1 cellular context compared by ENCODE assay signal in the genomic region with DNA sequence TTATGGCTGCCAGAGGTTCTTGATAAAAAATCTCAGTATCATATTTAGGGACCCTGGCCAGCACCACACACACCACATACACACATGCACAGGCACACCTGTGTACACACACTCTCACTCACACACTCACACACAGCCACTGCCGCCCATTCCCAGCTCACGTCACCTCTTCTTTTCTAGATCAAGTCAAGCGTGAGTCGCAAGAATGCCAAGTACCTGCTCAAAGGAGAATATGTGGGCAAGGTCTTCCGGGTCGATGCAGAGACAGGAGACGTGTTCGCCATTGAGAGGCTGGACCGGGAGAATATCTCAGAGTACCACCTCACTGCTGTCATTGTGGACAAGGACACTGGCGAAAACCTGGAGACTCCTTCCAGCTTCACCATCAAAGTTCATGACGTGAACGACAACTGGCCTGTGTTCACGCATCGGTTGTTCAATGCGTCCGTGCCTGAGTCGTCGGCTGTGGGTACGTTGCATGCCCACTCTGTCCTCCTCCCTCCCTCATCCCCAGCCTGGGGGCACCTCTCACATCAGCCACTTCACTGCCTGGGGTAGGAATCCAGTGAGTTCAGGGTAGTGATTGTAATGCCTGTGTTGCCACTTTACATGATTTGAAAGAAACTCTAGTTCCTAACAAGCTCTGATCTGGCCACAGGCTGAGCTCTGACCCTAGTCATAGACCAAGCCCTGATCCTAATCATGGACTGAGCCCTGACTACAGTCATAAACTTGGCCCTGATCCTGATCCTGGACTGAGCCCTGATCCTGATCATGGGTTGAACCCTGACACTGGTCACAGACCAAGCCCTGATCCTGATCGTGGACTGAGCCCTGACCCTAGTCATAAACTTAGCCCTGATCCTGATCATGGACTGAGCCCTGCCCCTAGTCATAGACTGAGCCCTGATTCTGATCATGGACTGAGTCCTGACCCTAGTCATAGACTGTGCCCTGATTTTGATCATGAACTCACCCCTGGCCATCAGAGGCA.
A peak's percentile ranks its signal among the peaks of the same experiment; 100 is the strongest.
TF ChIP-seq lines count a peak whose summit lies in the region.

No MANE protein-coding gene starts in this region.

TF ChIP-seq in HepG2, 621 proteins besides CTCF, POLR2A, EP300 and RAD21 (continued from another document and continues in another):
- TF ChIP-seq, protein P1, sequence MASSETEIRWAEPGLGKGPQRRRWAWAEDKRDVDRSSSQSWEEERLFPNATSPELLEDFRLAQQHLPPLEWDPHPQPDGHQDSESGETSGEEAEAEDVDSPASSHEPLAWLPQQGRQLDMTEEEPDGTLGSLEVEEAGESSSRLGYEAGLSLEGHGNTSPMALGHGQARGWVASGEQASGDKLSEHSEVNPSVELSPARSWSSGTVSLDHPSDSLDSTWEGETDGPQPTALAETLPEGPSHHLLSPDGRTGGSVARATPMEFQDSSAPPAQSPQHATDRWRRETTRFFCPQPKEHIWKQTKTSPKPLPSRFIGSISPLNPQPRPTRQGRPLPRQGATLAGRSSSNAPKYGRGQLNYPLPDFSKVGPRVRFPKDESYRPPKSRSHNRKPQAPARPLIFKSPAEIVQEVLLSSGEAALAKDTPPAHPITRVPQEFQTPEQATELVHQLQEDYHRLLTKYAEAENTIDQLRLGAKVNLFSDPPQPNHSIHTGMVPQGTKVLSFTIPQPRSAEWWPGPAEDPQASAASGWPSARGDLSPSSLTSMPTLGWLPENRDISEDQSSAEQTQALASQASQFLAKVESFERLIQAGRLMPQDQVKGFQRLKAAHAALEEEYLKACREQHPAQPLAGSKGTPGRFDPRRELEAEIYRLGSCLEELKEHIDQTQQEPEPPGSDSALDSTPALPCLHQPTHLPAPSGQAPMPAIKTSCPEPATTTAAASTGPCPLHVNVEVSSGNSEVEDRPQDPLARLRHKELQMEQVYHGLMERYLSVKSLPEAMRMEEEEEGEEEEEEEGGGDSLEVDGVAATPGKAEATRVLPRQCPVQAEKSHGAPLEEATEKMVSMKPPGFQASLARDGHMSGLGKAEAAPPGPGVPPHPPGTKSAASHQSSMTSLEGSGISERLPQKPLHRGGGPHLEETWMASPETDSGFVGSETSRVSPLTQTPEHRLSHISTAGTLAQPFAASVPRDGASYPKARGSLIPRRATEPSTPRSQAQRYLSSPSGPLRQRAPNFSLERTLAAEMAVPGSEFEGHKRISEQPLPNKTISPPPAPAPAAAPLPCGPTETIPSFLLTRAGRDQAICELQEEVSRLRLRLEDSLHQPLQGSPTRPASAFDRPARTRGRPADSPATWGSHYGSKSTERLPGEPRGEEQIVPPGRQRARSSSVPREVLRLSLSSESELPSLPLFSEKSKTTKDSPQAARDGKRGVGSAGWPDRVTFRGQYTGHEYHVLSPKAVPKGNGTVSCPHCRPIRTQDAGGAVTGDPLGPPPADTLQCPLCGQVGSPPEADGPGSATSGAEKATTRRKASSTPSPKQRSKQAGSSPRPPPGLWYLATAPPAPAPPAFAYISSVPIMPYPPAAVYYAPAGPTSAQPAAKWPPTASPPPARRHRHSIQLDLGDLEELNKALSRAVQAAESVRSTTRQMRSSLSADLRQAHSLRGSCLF (CRISPR knock-in tag; IDR thresholded peaks at IDR 0.05; ENCODE audit: borderline replicate concordance): no peak
- TF ChIP-seq CENPX (CRISPR knock-in tag; IDR thresholded peaks at IDR 0.05) (no peak), ZMYM3 (CRISPR knock-in tag; IDR thresholded peaks at IDR 0.05) (peak; percentile 80), ZNF430 (CRISPR knock-in tag; IDR thresholded peaks at IDR 0.05) (no peak; the same call in 1 of the 2 replicates), ZFP36 (IDR thresholded peaks at IDR 0.05; ENCODE audit: borderline replicate concordance, low read depth, low read length, partially characterized antibody) (no peak), ZNF605 (CRISPR knock-in tag; IDR thresholded peaks at IDR 0.05) (0 out of 2 replicates have a peak, but pooled peaks have one; percentile 17), ZNF431 (CRISPR knock-in tag; IDR thresholded peaks at IDR 0.05; ENCODE audit: borderline replicate concordance, low read depth) (no peak), KLF13 (CRISPR knock-in tag; IDR thresholded peaks at IDR 0.05) (no peak), TBX2 (CRISPR knock-in tag; IDR thresholded peaks at IDR 0.05; ENCODE audit: borderline replicate concordance) (peak; percentile 46), NPAS2 (CRISPR knock-in tag; IDR thresholded peaks at IDR 0.05; ENCODE audit: borderline replicate concordance) (no peak), HMG20B (CRISPR knock-in tag; conservative IDR thresholded peaks at IDR 0.05) (no peak), ZFX (CRISPR knock-in tag; IDR thresholded peaks at IDR 0.05; ENCODE audit: low read depth) (no peak), ZNF598 (CRISPR knock-in tag; IDR thresholded peaks at IDR 0.05; ENCODE audit: borderline replicate concordance) (no peak), ZBTB38 (CRISPR knock-in tag; IDR thresholded peaks at IDR 0.05) (peak; percentile 42; the same call in 1 of the 2 replicates), NR2F2 (IDR thresholded peaks at IDR 0.05; ENCODE audit: borderline replicate concordance, low read depth) (no peak), ZSCAN9 (CRISPR knock-in tag; IDR thresholded peaks at IDR 0.05; ENCODE audit: borderline replicate concordance) (peak; percentile 82; the same call in 1 of the 2 replicates), TEAD3 (CRISPR knock-in tag; optimal IDR thresholded peaks at IDR 0.05; ENCODE audit: borderline replicate concordance) (peak; percentile 25), MTA1 (CRISPR knock-in tag; IDR thresholded peaks at IDR 0.05; ENCODE audit: borderline replicate concordance) (no peak), ZNF256 (CRISPR knock-in tag; conservative IDR thresholded peaks at IDR 0.05) (no peak), KDM5A (IDR thresholded peaks at IDR 0.05; ENCODE audit: borderline replicate concordance, low read length) (no peak), ZNF296 (CRISPR knock-in tag; conservative IDR thresholded peaks at IDR 0.05) (0 out of 2 replicates have a peak, but pooled peaks have one; percentile 5), ZNF12 (CRISPR knock-in tag; IDR thresholded peaks at IDR 0.05) (no peak), ZNF354B (CRISPR knock-in tag; IDR thresholded peaks at IDR 0.05) (no peak), ATM (IDR thresholded peaks at IDR 0.05; ENCODE audit: borderline replicate concordance) (no peak), ZSCAN29 (CRISPR knock-in tag; conservative IDR thresholded peaks at IDR 0.05) (no peak), ZEB1 (IDR thresholded peaks at IDR 0.05; ENCODE audit: insufficient replicate concordance, low read depth) (no peak), IKZF1 (IDR thresholded peaks at IDR 0.05) (no peak), ZNF891 (CRISPR knock-in tag; IDR thresholded peaks at IDR 0.05) (no peak), ZNF292 (CRISPR knock-in tag; IDR thresholded peaks at IDR 0.05; ENCODE audit: borderline replicate concordance, low read depth) (peak; percentile 44; the same call in 1 of the 2 replicates), THYN1 (CRISPR knock-in tag; IDR thresholded peaks at IDR 0.05; ENCODE audit: borderline replicate concordance, low read depth) (no peak), ZNF766 (CRISPR knock-in tag; IDR thresholded peaks at IDR 0.05; ENCODE audit: borderline replicate concordance) (no peak), ZNF468 (CRISPR knock-in tag; IDR thresholded peaks at IDR 0.05) (no peak), ATF1 (CRISPR knock-in tag; IDR thresholded peaks at IDR 0.05) (no peak), GFI1 (CRISPR knock-in tag; IDR thresholded peaks at IDR 0.05; ENCODE audit: borderline replicate concordance) (no peak), ZC3H4 (CRISPR knock-in tag; IDR thresholded peaks at IDR 0.05; ENCODE audit: borderline replicate concordance) (no peak), ERF (CRISPR knock-in tag; IDR thresholded peaks at IDR 0.05) (no peak), JDP2 (CRISPR knock-in tag; IDR thresholded peaks at IDR 0.05; ENCODE audit: borderline replicate concordance) (no peak), LCORL (IDR thresholded peaks at IDR 0.05) (no peak), LCORL (CRISPR knock-in tag; IDR thresholded peaks at IDR 0.05) (no peak), ZNF792 (CRISPR knock-in tag; IDR thresholded peaks at IDR 0.05) (no peak)
- TF ChIP-seq, protein P2, sequence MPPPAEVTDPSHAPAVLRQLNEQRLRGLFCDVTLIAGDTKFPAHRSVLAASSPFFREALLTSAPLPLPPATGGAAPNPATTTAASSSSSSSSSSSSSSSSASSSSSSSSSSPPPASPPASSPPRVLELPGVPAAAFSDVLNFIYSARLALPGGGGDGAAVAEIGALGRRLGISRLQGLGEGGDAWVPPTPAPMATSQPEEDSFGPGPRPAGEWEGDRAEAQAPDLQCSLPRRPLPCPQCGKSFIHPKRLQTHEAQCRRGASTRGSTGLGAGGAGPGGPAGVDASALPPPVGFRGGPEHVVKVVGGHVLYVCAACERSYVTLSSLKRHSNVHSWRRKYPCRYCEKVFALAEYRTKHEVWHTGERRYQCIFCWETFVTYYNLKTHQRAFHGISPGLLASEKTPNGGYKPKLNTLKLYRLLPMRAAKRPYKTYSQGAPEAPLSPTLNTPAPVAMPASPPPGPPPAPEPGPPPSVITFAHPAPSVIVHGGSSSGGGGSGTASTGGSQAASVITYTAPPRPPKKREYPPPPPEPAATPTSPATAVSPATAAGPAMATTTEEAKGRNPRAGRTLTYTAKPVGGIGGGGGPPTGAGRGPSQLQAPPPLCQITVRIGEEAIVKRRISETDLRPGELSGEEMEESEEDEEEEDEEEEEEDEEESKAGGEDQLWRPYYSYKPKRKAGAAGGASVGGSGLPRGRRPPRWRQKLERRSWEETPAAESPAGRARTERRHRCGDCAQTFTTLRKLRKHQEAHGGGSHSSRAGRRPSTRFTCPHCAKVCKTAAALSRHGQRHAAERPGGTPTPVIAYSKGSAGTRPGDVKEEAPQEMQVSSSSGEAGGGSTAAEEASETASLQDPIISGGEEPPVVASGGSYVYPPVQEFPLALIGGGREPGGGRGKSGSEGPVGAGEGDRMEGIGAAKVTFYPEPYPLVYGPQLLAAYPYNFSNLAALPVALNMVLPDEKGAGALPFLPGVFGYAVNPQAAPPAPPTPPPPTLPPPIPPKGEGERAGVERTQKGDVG (CRISPR knock-in tag; IDR thresholded peaks at IDR 0.05; ENCODE audit: borderline replicate concordance): no peak
- TF ChIP-seq, protein P3, sequence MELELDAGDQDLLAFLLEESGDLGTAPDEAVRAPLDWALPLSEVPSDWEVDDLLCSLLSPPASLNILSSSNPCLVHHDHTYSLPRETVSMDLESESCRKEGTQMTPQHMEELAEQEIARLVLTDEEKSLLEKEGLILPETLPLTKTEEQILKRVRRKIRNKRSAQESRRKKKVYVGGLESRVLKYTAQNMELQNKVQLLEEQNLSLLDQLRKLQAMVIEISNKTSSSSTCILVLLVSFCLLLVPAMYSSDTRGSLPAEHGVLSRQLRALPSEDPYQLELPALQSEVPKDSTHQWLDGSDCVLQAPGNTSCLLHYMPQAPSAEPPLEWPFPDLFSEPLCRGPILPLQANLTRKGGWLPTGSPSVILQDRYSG (CRISPR knock-in tag; IDR thresholded peaks at IDR 0.05): no peak
- TF ChIP-seq, protein P4, sequence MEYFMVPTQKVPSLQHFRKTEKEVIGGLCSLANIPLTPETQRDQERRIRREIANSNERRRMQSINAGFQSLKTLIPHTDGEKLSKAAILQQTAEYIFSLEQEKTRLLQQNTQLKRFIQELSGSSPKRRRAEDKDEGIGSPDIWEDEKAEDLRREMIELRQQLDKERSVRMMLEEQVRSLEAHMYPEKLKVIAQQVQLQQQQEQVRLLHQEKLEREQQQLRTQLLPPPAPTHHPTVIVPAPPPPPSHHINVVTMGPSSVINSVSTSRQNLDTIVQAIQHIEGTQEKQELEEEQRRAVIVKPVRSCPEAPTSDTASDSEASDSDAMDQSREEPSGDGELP (IDR thresholded peaks at IDR 0.05; ENCODE audit: borderline replicate concordance, low read depth): no peak
- TF ChIP-seq, protein P5, sequence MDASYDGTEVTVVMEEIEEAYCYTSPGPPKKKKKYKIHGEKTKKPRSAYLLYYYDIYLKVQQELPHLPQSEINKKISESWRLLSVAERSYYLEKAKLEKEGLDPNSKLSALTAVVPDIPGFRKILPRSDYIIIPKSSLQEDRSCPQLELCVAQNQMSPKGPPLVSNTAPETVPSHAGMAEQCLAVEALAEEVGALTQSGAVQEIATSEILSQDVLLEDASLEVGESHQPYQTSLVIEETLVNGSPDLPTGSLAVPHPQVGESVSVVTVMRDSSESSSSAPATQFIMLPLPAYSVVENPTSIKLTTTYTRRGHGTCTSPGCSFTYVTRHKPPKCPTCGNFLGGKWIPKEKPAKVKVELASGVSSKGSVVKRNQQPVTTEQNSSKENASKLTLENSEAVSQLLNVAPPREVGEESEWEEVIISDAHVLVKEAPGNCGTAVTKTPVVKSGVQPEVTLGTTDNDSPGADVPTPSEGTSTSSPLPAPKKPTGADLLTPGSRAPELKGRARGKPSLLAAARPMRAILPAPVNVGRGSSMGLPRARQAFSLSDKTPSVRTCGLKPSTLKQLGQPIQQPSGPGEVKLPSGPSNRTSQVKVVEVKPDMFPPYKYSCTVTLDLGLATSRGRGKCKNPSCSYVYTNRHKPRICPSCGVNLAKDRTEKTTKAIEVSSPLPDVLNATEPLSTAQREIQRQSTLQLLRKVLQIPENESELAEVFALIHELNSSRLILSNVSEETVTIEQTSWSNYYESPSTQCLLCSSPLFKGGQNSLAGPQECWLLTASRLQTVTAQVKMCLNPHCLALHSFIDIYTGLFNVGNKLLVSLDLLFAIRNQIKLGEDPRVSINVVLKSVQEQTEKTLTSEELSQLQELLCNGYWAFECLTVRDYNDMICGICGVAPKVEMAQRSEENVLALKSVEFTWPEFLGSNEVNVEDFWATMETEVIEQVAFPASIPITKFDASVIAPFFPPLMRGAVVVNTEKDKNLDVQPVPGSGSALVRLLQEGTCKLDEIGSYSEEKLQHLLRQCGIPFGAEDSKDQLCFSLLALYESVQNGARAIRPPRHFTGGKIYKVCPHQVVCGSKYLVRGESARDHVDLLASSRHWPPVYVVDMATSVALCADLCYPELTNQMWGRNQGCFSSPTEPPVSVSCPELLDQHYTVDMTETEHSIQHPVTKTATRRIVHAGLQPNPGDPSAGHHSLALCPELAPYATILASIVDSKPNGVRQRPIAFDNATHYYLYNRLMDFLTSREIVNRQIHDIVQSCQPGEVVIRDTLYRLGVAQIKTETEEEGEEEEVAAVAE (CRISPR knock-in tag; IDR thresholded peaks at IDR 0.05; ENCODE audit: borderline replicate concordance): no peak
- TF ChIP-seq, protein P6, sequence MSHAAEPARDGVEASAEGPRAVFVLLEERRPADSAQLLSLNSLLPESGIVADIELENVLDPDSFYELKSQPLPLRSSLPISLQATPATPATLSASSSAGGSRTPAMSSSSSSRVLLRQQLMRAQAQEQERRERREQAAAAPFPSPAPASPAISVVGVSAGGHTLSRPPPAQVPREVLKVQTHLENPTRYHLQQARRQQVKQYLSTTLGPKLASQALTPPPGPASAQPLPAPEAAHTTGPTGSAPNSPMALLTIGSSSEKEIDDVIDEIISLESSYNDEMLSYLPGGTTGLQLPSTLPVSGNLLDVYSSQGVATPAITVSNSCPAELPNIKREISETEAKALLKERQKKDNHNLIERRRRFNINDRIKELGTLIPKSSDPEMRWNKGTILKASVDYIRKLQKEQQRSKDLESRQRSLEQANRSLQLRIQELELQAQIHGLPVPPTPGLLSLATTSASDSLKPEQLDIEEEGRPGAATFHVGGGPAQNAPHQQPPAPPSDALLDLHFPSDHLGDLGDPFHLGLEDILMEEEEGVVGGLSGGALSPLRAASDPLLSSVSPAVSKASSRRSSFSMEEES (CRISPR knock-in tag; IDR thresholded peaks at IDR 0.05): no peak
- TF ChIP-seq, protein P7, sequence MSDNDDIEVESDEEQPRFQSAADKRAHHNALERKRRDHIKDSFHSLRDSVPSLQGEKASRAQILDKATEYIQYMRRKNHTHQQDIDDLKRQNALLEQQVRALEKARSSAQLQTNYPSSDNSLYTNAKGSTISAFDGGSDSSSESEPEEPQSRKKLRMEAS (IDR thresholded peaks at IDR 0.05): no peak
- TF ChIP-seq, protein P8, sequence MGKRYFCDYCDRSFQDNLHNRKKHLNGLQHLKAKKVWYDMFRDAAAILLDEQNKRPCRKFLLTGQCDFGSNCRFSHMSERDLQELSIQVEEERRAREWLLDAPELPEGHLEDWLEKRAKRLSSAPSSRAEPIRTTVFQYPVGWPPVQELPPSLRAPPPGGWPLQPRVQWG (CRISPR knock-in tag; IDR thresholded peaks at IDR 0.05; ENCODE audit: borderline replicate concordance, low read depth): no peak
